ENCODE assay signal across 3 cellular contexts in genomic region chr10:7715515-7715914, GRCh38.
TF ChIP-seq lines count a peak whose summit lies in the region.

No MANE protein-coding gene starts in this region.

TF ChIP-seq in HepG2, 621 proteins besides CTCF, POLR2A, EP300 and RAD21:
- TF ChIP-seq CEBPG (CRISPR knock-in tag; IDR thresholded peaks at IDR 0.05) (peak; percentile 17; the same call in 1 of the 2 replicates), JUNB (CRISPR knock-in tag; IDR thresholded peaks at IDR 0.05; ENCODE audit: borderline replicate concordance) (no peak), CEBPB (IDR thresholded peaks at IDR 0.05; ENCODE audit: borderline replicate concordance, low read depth, low read length) (peak; percentile 69)

TF ChIP-seq in IMR-90, 13 proteins besides CTCF, POLR2A, EP300 and RAD21:
- peak; percentile 51 for TF ChIP-seq CEBPB (IDR thresholded peaks at IDR 0.05; ENCODE audit: low read depth, low read length)
- no peak for TF ChIP-seq RCOR1 (IDR thresholded peaks at IDR 0.05; ENCODE audit: insufficient replicate concordance, low read length)

TF ChIP-seq in K562, 482 proteins besides CTCF, POLR2A, EP300 and RAD21:
- peak; percentile 72 for TF ChIP-seq CEBPB (tag; IDR thresholded peaks at IDR 0.05)
- no peak for TF ChIP-seq CEBPG (CRISPR knock-in tag; IDR thresholded peaks at IDR 0.05)
- TF ChIP-seq CEBPG (tag; conservative IDR thresholded peaks at IDR 0.05 in 1 of 2, IDR thresholded peaks at IDR 0.05 in 1 of 2) = peak in 1 of 2 experiments; percentile 32; a peak in 1 of 4 replicates
- no peak for TF ChIP-seq NCOR1 (IDR thresholded peaks at IDR 0.05)
